Comparison of ENCODE assay signal across 11 cellular contexts in genomic region chr2:197088694-197089093, GRCh38.
DNase-seq lines count a peak whose midpoint lies in the region; ATAC-seq and TF ChIP-seq lines count a peak whose summit lies in the region.
"Had no signal": no experiment of that assay in that cellular context is flagged by ENCODE, and none has a peak within 500 bp of the region (broad histone marks: within the 10 kb centered on the region; RNA-seq: fewer than 3 reads in every experiment).

No MANE protein-coding gene starts in this region.

- H3K4me1 ChIP-seq in left ventricle myocardium inferior = peaks cover 10% of the 10 kb centered on the region
- H3K4me1 ChIP-seq in right cardiac atrium (ENCODE audit: control insufficient read depth, insufficient read depth, low read length) = peaks cover 2% of the 10 kb centered on the region

- no peak for DNase-seq in left ventricle myocardium inferior
- no peak for DNase-seq in right cardiac atrium
- peak; percentile 87 for DNase-seq in amniotic epithelial cell (ENCODE audit: low read depth)
- peak; percentile 64 for DNase-seq in medulla oblongata (ENCODE audit: extremely low spot score)
- no peak for DNase-seq in GM10248 (ENCODE audit: extremely low spot score)
- no peak for DNase-seq in islet precursor cell
- DNase-seq in effector CD4-positive, alpha-beta T cell = no peak
- DNase-seq in iPS-NIHi7 (ENCODE audit: extremely low spot score) = no peak
- DNase-seq: CD4-positive, CD25-positive, alpha-beta regulatory T cell; kidney had no signal

- TF ChIP-seq CTCF in left ventricle myocardium inferior (IDR thresholded peaks at IDR 0.05; ENCODE audit: borderline replicate concordance) = no peak
- no peak for TF ChIP-seq CTCF in GM10248 (IDR thresholded peaks at IDR 0.05; ENCODE audit: control extremely low read depth, extremely low read depth, low read depth, missing control alignments)

- H3K4me3 ChIP-seq in left ventricle myocardium inferior (no peak overlapping the region), right cardiac atrium (ENCODE audit: low read length) (no peak overlapping the region)

- CTCF ChIA-PET in GM10248 (lab: Yijun Ruan, JAX) = no interaction called here

- H3K9me3 ChIP-seq in left ventricle myocardium inferior (replicated peaks) (no peaks in the 10 kb centered on the region), right cardiac atrium (ENCODE audit: control insufficient read depth, low read length) (no peaks in the 10 kb centered on the region)

- peak overlapping the region; percentile 30 for H3K27ac ChIP-seq in left ventricle myocardium inferior (replicated peaks)
- H3K27ac ChIP-seq in right cardiac atrium (ENCODE audit: low read length) = no peak overlapping the region
- H3K27ac ChIP-seq: VCaP had no signal

- ATAC-seq in right cardiac atrium = no peak

- POLR2A ChIA-PET in GM10248 (lab: Yijun Ruan, JAX) = no interaction called here

- WGBS in right cardiac atrium = 56% methylated on average over 5 of the region's 5 CpGs

- H3K36me3 ChIP-seq in left ventricle myocardium inferior = no peaks in the 10 kb centered on the region

- no peaks in the 10 kb centered on the region for H3K27me3 ChIP-seq in left ventricle myocardium inferior (ENCODE audit: low read depth)
- H3K27me3 ChIP-seq in right cardiac atrium (ENCODE audit: control insufficient read depth, insufficient read depth) = no peaks in the 10 kb centered on the region

- intact Hi-C loops in left ventricle myocardium inferior (cut with micrococcal nuclease) (no loop called here), right cardiac atrium (cut with DNase I) (no loop called here)

Comparison
In these comparisons a context has a peak if more than half of its experiments do, and no peak if none do; other contexts are left out.
1. DNase-seq: peak in amniotic epithelial cell (single experiment) and medulla oblongata (single experiment); none in left ventricle myocardium inferior (single experiment), right cardiac atrium (0 of 3), GM10248 (single experiment), islet precursor cell (single experiment), effector CD4-positive, alpha-beta T cell (single experiment) and iPS-NIHi7 (single experiment).